In genomic region chr12:121817648-121818043, GRCh38 we compare ENCODE assay signal across 21 cellular contexts. TPM values are rescaled to one million over a fixed set of nuclear protein-coding genes. Genes with fewer than 3 reads are reported as not detected.
"Had no signal": no experiment of that assay in that cellular context is flagged by ENCODE, and none has a peak within 500 bp of the region (broad histone marks: within the 10 kb centered on the region; RNA-seq: fewer than 3 reads in every experiment).

No MANE protein-coding gene starts in this region.

- H3K27ac ChIP-seq: body of pancreas, Peyer's patch had no signal

- H3K4me3 ChIP-seq: body of pancreas, MG63, Peyer's patch had no signal

- H3K27me3 ChIP-seq: body of pancreas, MG63, Peyer's patch had no signal

- ATAC-seq: activated CD4-positive, CD25-positive, alpha-beta regulatory T cell treated with anti-CD3 and anti-CD28 coated beads, Interleukin-2, amount 50 U/mL, for 24 hours; activated CD8-positive, alpha-beta T cell treated with anti-CD3 and anti-CD28 coated beads for 36 hours; body of pancreas had no signal

- DNase-seq: activated CD4-positive, alpha-beta T cell treated with anti-CD3 and anti-CD28 coated beads for 4 hours; activated CD8-positive, alpha-beta memory T cell treated with anti-CD3 and anti-CD28 coated beads, Interleukin-2, amount 50 U/mL, for 48 hours; activated CD8-positive, alpha-beta T cell treated with anti-CD3 and anti-CD28 coated beads for 36 hours; activated effector memory CD4-positive, alpha-beta T cell treated with anti-CD3 and anti-CD28 coated beads, Interleukin-2, amount 50 U/mL, for 16 hours; activated naive CD4-positive, alpha-beta T cell treated with anti-CD3 and anti-CD28 coated beads, Interleukin-2, amount 50 U/mL, for 16 hours; activated T-cell treated with anti-CD3 and anti-CD28 coated beads, Interleukin-2, amount 50 U/mL, for 1 hour; body of pancreas; central memory CD4-positive, alpha-beta T cell; MG63; MV-4-11; NCI-H1105; NCI-H1436; NCI-H1694 treated with DMSO at 0.1 percent for 48 hours; NCI-H2081; NCI-H446; NCI-H524; SHP77 treated with DMSO at 0.1 percent for 48 hours had no signal

- FAIRE-seq: bronchial epithelial cell had no signal

- H3K9me3 ChIP-seq: body of pancreas, MG63, Peyer's patch had no signal

RNA-seq across cellular contexts. Expression of gene HPD, which starts 41.0 kb away (rescaled TPM):
- total RNA-seq: activated CD8-positive, alpha-beta T cell treated with anti-CD3 and anti-CD28 coated beads for 36 hours; Peyer's patch; SK-MEL-5 had no signal
